In the genomic region with DNA sequence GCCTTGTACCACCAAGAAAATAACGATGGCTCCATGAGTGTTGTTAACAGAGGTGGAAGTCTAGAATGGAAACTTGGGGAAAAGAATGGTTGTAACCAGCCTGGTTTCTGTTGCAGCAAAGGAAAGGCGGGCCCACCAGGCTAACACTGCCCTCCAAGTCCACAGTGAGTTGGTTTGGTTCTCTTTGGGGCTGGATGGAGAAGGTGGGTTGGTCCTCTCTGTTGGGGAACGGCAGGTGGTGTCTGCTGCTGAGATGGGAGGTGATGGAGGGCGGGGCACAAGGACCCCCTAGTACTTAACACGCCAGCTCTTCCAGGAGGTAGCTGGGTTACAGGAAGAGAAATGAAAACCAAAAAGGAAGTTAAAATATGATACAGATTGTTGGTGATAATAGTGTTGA, we compare ENCODE assay signal across 20 cellular contexts.
DNase-seq lines count a peak whose midpoint lies in the region; ATAC-seq and TF ChIP-seq lines count a peak whose summit lies in the region.
"Had no signal": no experiment of that assay in that cellular context is flagged by ENCODE, and none has a peak within 500 bp of the region (broad histone marks: within the 10 kb centered on the region; RNA-seq: fewer than 3 reads in every experiment).

No MANE protein-coding gene starts in this region.

- peak overlapping the region; percentile 41 for H3K27ac Mint-ChIP-seq in activated T-cell treated with anti-CD3 and anti-CD28 coated beads, Interleukin-2, amount 50 U/mL, for 24 hours
- peak overlapping the region; percentile 34 for H3K27ac Mint-ChIP-seq in CD8-positive, alpha-beta T cell
- peak overlapping the region; percentile 57 for H3K27ac Mint-ChIP-seq in central memory CD8-positive, alpha-beta T cell (ENCODE audit: low read depth)

- H3K4me1 ChIP-seq in CD8-positive, alpha-beta T cell (ENCODE audit: insufficient read depth, low read length): no peaks in the 10 kb centered on the region
- no peaks in the 10 kb centered on the region for H3K4me1 ChIP-seq in neutrophil (ENCODE audit: control insufficient read depth in 1 of 2, insufficient read depth in 1 of 2, low read depth in 1 of 2, low read length in 1 of 2)

- CTCF ChIA-PET in CD8-positive, alpha-beta T cell (lab: Charles Lee): no interaction called here

- no peak overlapping the region for H3K4me3 ChIP-seq in CD8-positive, alpha-beta T cell (ENCODE audit: low read depth, low read length)
- H3K4me3 ChIP-seq in neutrophil (ENCODE audit: low read depth in 1 of 2, low read length in 1 of 2): no peak overlapping the region
- H3K4me3 ChIP-seq: body of pancreas, heart right ventricle, upper lobe of left lung had no signal

- peaks cover 2% of the 10 kb centered on the region for H3K4me1 Mint-ChIP-seq in activated T-cell treated with anti-CD3 and anti-CD28 coated beads, Interleukin-2, amount 50 U/mL, for 24 hours (ENCODE audit: low read depth)
- no peaks in the 10 kb centered on the region for H3K4me1 Mint-ChIP-seq in CD8-positive, alpha-beta T cell (ENCODE audit: low read depth)
- no peaks in the 10 kb centered on the region for H3K4me1 Mint-ChIP-seq in central memory CD8-positive, alpha-beta T cell
- H3K4me1 Mint-ChIP-seq: naive thymus-derived CD8-positive, alpha-beta T cell had no signal

- peaks cover 64% of the 10 kb centered on the region for H3K36me3 Mint-ChIP-seq in activated T-cell treated with anti-CD3 and anti-CD28 coated beads, Interleukin-2, amount 50 U/mL, for 24 hours (ENCODE audit: low read depth)
- peaks cover 82% of the 10 kb centered on the region for H3K36me3 Mint-ChIP-seq in CD8-positive, alpha-beta T cell
- H3K36me3 Mint-ChIP-seq in central memory CD8-positive, alpha-beta T cell (ENCODE audit: insufficient read depth): peaks cover 26% of the 10 kb centered on the region

- intact Hi-C loops in CD8-positive, alpha-beta T cell (cut with DNase I, micrococcal nuclease): no loop called here
- intact Hi-C loops in left ventricle myocardium superior (cut with micrococcal nuclease): no loop called here

- no peaks in the 10 kb centered on the region for H3K27me3 Mint-ChIP-seq in activated T-cell treated with anti-CD3 and anti-CD28 coated beads, Interleukin-2, amount 50 U/mL, for 24 hours
- H3K27me3 Mint-ChIP-seq in CD8-positive, alpha-beta T cell (ENCODE audit: low read depth): no peaks in the 10 kb centered on the region
- H3K27me3 Mint-ChIP-seq in central memory CD8-positive, alpha-beta T cell: no peaks in the 10 kb centered on the region
- H3K27me3 Mint-ChIP-seq: naive thymus-derived CD8-positive, alpha-beta T cell had no signal

- no peak for TF ChIP-seq CTCF in CD8-positive, alpha-beta T cell (IDR thresholded peaks at IDR 0.05)
- TF ChIP-seq CTCF in neutrophil (IDR thresholded peaks at IDR 0.05): no peak

- H3K27me3 ChIP-seq in CD8-positive, alpha-beta T cell (ENCODE audit: insufficient read depth, low read length): no peaks in the 10 kb centered on the region
- H3K27me3 ChIP-seq in neutrophil: no peaks in the 10 kb centered on the region
- H3K27me3 ChIP-seq: body of pancreas, heart right ventricle, upper lobe of left lung had no signal

- H3K9me3 ChIP-seq in CD8-positive, alpha-beta T cell (ENCODE audit: low read length): no peaks in the 10 kb centered on the region
- H3K9me3 ChIP-seq in neutrophil: no peaks in the 10 kb centered on the region
- H3K9me3 ChIP-seq: body of pancreas, heart right ventricle, upper lobe of left lung had no signal

- ATAC-seq in CD8-positive, alpha-beta T cell: no peak
- no peak for ATAC-seq in central memory CD8-positive, alpha-beta T cell (replicated peaks; ENCODE audit: extremely low read depth, poor library complexity, severe bottlenecking)
- no peak for ATAC-seq in left ventricle myocardium superior
- ATAC-seq: body of pancreas; heart right ventricle; naive thymus-derived CD8-positive, alpha-beta T cell had no signal

- no peaks in the 10 kb centered on the region for H3K9me3 Mint-ChIP-seq in activated T-cell treated with anti-CD3 and anti-CD28 coated beads, Interleukin-2, amount 50 U/mL, for 24 hours
- no peaks in the 10 kb centered on the region for H3K9me3 Mint-ChIP-seq in CD8-positive, alpha-beta T cell
- H3K9me3 Mint-ChIP-seq in central memory CD8-positive, alpha-beta T cell: no peaks in the 10 kb centered on the region
- H3K9me3 Mint-ChIP-seq: naive thymus-derived CD8-positive, alpha-beta T cell had no signal

- POLR2A ChIA-PET in CD8-positive, alpha-beta T cell (lab: Charles Lee): no interaction called here

- DNase-seq in activated T-cell treated with anti-CD3 and anti-CD28 coated beads, Interleukin-2, amount 50 U/mL, for 24 hours: no peak
- no peak for DNase-seq in activated T-cell treated with anti-CD3 and anti-CD28 coated beads, Interleukin-2, amount 50 U/mL, for 48 hours
- DNase-seq in CD8-positive, alpha-beta T cell: no peak
- no peak for DNase-seq in central memory CD8-positive, alpha-beta T cell (ENCODE audit: low spot score in 2 of 2)
- no peak for DNase-seq in left ventricle myocardium superior
- DNase-seq in activated CD4-positive, alpha-beta T cell treated with anti-CD3 and anti-CD28 coated beads for 48 hours: no peak
- no peak for DNase-seq in activated gamma-delta T cell treated with Interleukin-2 at 50 U/mL for 16 hours
- DNase-seq: AML-193; body of pancreas; EL; heart right ventricle; KG1; naive thymus-derived CD8-positive, alpha-beta T cell; NCI-H1092 treated with DMSO at 0.1 percent for 48 hours; NCI-H1694 treated with DMSO at 0.1 percent for 48 hours; NCI-H2171 treated with DMSO at 0.1 percent for 48 hours; NCI-H510A; stimulated activated CD4-positive, alpha-beta T cell treated with anti-CD3 and anti-CD28 coated beads, Interleukin-4, amount 100 ng/mL, for 24 hours; upper lobe of left lung had no signal

- H3K36me3 ChIP-seq in CD8-positive, alpha-beta T cell (ENCODE audit: insufficient read depth, low read length): peaks cover 17% of the 10 kb centered on the region
- H3K36me3 ChIP-seq in neutrophil: peaks cover 97% of the 10 kb centered on the region

- no peak overlapping the region for H3K4me3 Mint-ChIP-seq in activated T-cell treated with anti-CD3 and anti-CD28 coated beads, Interleukin-2, amount 50 U/mL, for 24 hours
- H3K4me3 Mint-ChIP-seq in CD8-positive, alpha-beta T cell: no peak overlapping the region
- H3K4me3 Mint-ChIP-seq in central memory CD8-positive, alpha-beta T cell: no peak overlapping the region
- H3K4me3 Mint-ChIP-seq: naive thymus-derived CD8-positive, alpha-beta T cell had no signal

- H3K27ac ChIP-seq in CD8-positive, alpha-beta T cell (ENCODE audit: low read depth, low read length): no peak overlapping the region
- H3K27ac ChIP-seq in neutrophil: peak overlapping the region; percentile 15
- H3K27ac ChIP-seq: body of pancreas, heart right ventricle, upper lobe of left lung had no signal
